Comparison of ENCODE assay signal across 8 cellular contexts in the genomic region with DNA sequence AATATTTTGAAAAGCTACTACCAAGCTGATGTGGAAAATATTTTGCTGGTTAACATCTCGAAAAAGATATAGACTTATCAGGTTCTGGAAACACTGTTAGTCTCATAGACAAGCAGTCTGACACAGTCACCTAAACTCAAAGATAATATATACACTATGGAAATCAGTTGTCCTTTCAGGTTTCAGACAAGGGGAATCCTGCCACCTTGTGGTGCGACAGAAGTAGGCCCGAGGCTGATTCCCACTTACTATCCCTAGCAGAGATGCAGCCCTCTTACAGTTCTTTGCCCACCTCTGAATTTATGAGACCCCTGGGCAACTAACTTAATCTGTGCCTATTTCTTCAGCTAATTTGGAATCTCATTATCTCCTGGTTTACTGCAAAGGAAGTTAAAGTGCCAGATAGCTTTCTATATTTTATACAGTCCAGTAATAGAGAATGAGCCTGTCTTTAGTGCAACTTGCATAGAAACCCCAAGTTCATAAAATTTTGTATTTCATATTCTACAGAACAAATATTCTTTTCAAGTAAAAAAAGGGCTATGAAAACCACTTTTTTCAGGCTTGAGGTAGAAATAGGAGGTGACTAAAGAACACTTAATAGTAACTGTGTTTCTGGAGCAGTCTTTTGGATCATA. TPM values are rescaled to one million over a fixed set of nuclear protein-coding genes. Genes with fewer than 3 reads are reported as not detected.
DNase-seq lines count a peak whose midpoint lies in the region; ATAC-seq and TF ChIP-seq lines count a peak whose summit lies in the region.

No MANE protein-coding gene starts in this region.

- H3K9me3 ChIP-seq in heart right ventricle = no peaks in the 10 kb centered on the region

- TF ChIP-seq CTCF in GM12872 (IDR thresholded peaks at IDR 0.05; ENCODE audit: insufficient read depth, low read depth, low read length) (peak; percentile 80), heart right ventricle (IDR thresholded peaks at IDR 0.05) (peak; percentile 81 to 95 (median 88))

- ATAC-seq in HG02642 (IDR thresholded peaks at IDR 0.05; ENCODE audit: poor library complexity, unreplicated experiment) = peak; percentile 96
- peak; percentile 71 to 84 (median 76) for ATAC-seq in heart right ventricle

- H3K4me1 ChIP-seq in heart right ventricle = no peaks in the 10 kb centered on the region

- H3K27ac ChIP-seq in heart right ventricle = no peak overlapping the region

- 0% methylated on average over 3 of the region's 3 CpGs for WGBS in heart right ventricle, 2 donors

- intact Hi-C loops in heart right ventricle (cut with DNase I) (loop anchor here (1.0 to 10.0 kb wide), 11 partner anchors 244 to 426 kb away; partner anchors contain the start of gene RAI14 (in 3 of the 10)), posterior vena cava (cut with DNase I) (loop anchor here in 1 of 2 donors (2.0 kb wide), 2 partner anchors 376 to 414 kb away; no protein-coding TSS in a partner anchor)

- no peak overlapping the region for H3K4me3 ChIP-seq in heart right ventricle

- DNase-seq in NCI-H1105 treated with DMSO at 0.1 percent for 48 hours (lab: John Stamatoyannopoulos, UW) (peak; percentile 73), SKM-1 (lab: John Stamatoyannopoulos, UW; ENCODE audit: unreplicated experiment) (peak; percentile 42), heart right ventricle (peak; percentile 28 to 54), retina (peak; percentile 74), posterior vena cava (ENCODE audit: low spot score) (no peak)
- peak; percentile 13 for DNase-seq in activated naive CD8-positive, alpha-beta T cell treated with anti-CD3 and anti-CD28 coated beads, Interleukin-2, amount 50 U/mL, for 16 hours (ENCODE audit: low read depth, low spot score)

- H3K36me3 ChIP-seq in heart right ventricle = peaks cover 0 to 21% (median 0%) of the 10 kb centered on the region in 9 donors

- no peaks in the 10 kb centered on the region for H3K27me3 ChIP-seq in heart right ventricle

RNA-seq across cellular contexts. Expression of gene RAD1, which starts 16.9 kb away (rescaled TPM):
- 10 to 100 TPM; 18.9 to 27.5 (median 23.9) TPM for total RNA-seq in heart right ventricle
- 10 to 100 TPM; 13.3 to 13.5 TPM for polyA plus RNA-seq in heart right ventricle
- total RNA-seq in posterior vena cava = 10 to 100 TPM; 15.8 to 18.2 TPM

RNA-seq across cellular contexts. Expression of gene BRIX1, which starts 17.1 kb away (rescaled TPM):
- total RNA-seq in heart right ventricle (10 to 100 TPM in 9 of 10 donors, 1 to 10 TPM in 1; 9.5 to 17.2 (median 14.9) TPM), posterior vena cava (10 to 100 TPM; 20.4 to 24.8 TPM)
- polyA plus RNA-seq in heart right ventricle = 10 to 100 TPM; 12.0 to 15.3 TPM

RNA-seq across cellular contexts. Expression of gene DNAJC21, which starts 31.0 kb away (rescaled TPM):
- total RNA-seq in heart right ventricle = 10 to 100 TPM; 38.4 to 58.9 (median 50.3) TPM
- polyA plus RNA-seq in heart right ventricle = 10 to 100 TPM; 30.4 to 30.5 TPM
- total RNA-seq in posterior vena cava = 10 to 100 TPM; 49.3 to 59.0 TPM

RNA-seq across cellular contexts. Expression of gene TTC23L, which starts 59.4 kb away (rescaled TPM):
- total RNA-seq in heart right ventricle = under 1 TPM in 1 of 10 donors, not detected in 9; 0.66 TPM
- under 1 TPM in 1 of 2 donors, not detected in 1; 0.12 TPM for polyA plus RNA-seq in heart right ventricle
- under 1 TPM in 1 of 2 donors, not detected in 1; 0.74 TPM for total RNA-seq in posterior vena cava
